ENCODE assay signal across 11 cellular contexts in genomic region chr3:125024817-125025216, GRCh38. TPM values are rescaled to one million over a fixed set of nuclear protein-coding genes. Genes with fewer than 3 reads are reported as not detected.
DNase-seq lines count a peak whose midpoint lies in the region; ATAC-seq lines count a peak whose summit lies in the region.
"Had no signal": no experiment of that assay in that cellular context is flagged by ENCODE, and none has a peak within 500 bp of the region (broad histone marks: within the 10 kb centered on the region; RNA-seq: fewer than 3 reads in every experiment).

No MANE protein-coding gene starts in this region.

- H3K9ac ChIP-seq in rectal smooth muscle tissue (ENCODE audit: low read length) = no peak overlapping the region

- H3K4me1 ChIP-seq in rectal smooth muscle tissue (ENCODE audit: control insufficient read depth, insufficient read depth, low read length) = peaks cover 6% of the 10 kb centered on the region

- peaks cover 62% of the 10 kb centered on the region for H3K36me3 Mint-ChIP-seq in T-cell
- H3K36me3 Mint-ChIP-seq in immature natural killer cell = peaks cover 27 to 48% (median 42%) of the 10 kb centered on the region in 3 donors

- DNase-seq in NCI-H146 (lab: John Stamatoyannopoulos, UW) = peak; percentile 70
- no peak for DNase-seq in T-cell
- DNase-seq in immature natural killer cell = no peak
- DNase-seq in NCI-H1694 (lab: John Stamatoyannopoulos, UW) = no peak
- DNase-seq: DMS 273 treated with DMSO at 0.1 percent for 48 hours, ovary had no signal

- H3K36me3 ChIP-seq in rectal smooth muscle tissue (ENCODE audit: control insufficient read depth, insufficient read depth, low read length) = peaks cover 18% of the 10 kb centered on the region
- H3K36me3 ChIP-seq: ovary had no signal

- no peak for ATAC-seq in T-cell (replicated peaks in 1 of 4)
- no peak for ATAC-seq in GM21737 (IDR thresholded peaks at IDR 0.05; ENCODE audit: unreplicated experiment)
- no peak for ATAC-seq in HG03460 (IDR thresholded peaks at IDR 0.05; ENCODE audit: unreplicated experiment)
- no peak for ATAC-seq in HG03354 (IDR thresholded peaks at IDR 0.05; ENCODE audit: poor library complexity, severe bottlenecking, unreplicated experiment)

- H3K9me3 Mint-ChIP-seq in T-cell (no peaks in the 10 kb centered on the region), immature natural killer cell (no peaks in the 10 kb centered on the region)
- H3K9me3 Mint-ChIP-seq: activated T-helper 2 cell treated with anti-CD3 and anti-CD28 coated beads, Interferon-gamma antibody, Interleukin-2, Interleukin-4, amounts not matched to agents 10 μg/mL and 5 μg/mL and 100 μg/mL, durations not matched to agents 14 hours and 24 hours and 36 hours had no signal

- peak overlapping the region in 1 of 3 donors; percentile 41 for H3K4me3 Mint-ChIP-seq in T-cell
- H3K4me3 Mint-ChIP-seq in immature natural killer cell = peak overlapping the region in 3 of 5 donors; percentile 33 to 49 (median 44)

- POLR2A ChIA-PET in T-cell (lab: Charles Lee) = interaction anchor here in 1 of 2 donors (0.6 kb wide), 1 partner anchor 325 kb away, joined by 3 read pairs; no protein-coding TSS in a partner anchor

- H3K27me3 Mint-ChIP-seq in T-cell (no peaks in the 10 kb centered on the region), immature natural killer cell (ENCODE audit: low read depth in 3 of 3) (peaks cover 0 to 11% (median 6%) of the 10 kb centered on the region in 3 donors)

- no peaks in the 10 kb centered on the region for H3K27me3 ChIP-seq in rectal smooth muscle tissue (ENCODE audit: control insufficient read depth, insufficient read depth, low read length)
- H3K27me3 ChIP-seq: ovary had no signal

- no peak overlapping the region for H3K4me3 ChIP-seq in rectal smooth muscle tissue (ENCODE audit: low read length)
- H3K4me3 ChIP-seq: ovary had no signal

- H3K4me1 Mint-ChIP-seq in T-cell (peaks cover 60 to 65% (median 63%) of the 10 kb centered on the region in 3 donors), immature natural killer cell (peaks cover 88 to 94% of the 10 kb centered on the region in 2 donors)

- H3K27ac Mint-ChIP-seq in T-cell (peak overlapping the region; percentile 44 to 87), immature natural killer cell (peak overlapping the region; percentile 53 to 98 (median 87))
- H3K27ac Mint-ChIP-seq: activated T-helper 2 cell treated with anti-CD3 and anti-CD28 coated beads, Interferon-gamma antibody, Interleukin-2, Interleukin-4, amounts not matched to agents 10 μg/mL and 5 μg/mL and 100 μg/mL, durations not matched to agents 14 hours and 24 hours and 36 hours had no signal

- H3K27ac ChIP-seq in rectal smooth muscle tissue (ENCODE audit: low read depth, low read length) = peak overlapping the region; percentile 33
- H3K27ac ChIP-seq: ovary had no signal

- CTCF ChIA-PET in T-cell (lab: Charles Lee) = interaction anchor here (0.5 to 0.6 kb wide), 3 partner anchors 11 to 398 kb away, joined by 3 read pairs; no protein-coding TSS in a partner anchor

RNA-seq across cellular contexts. Expression of gene HEG1, which starts 31.0 kb away (rescaled TPM):
- total RNA-seq in T-cell = 10 to 100 TPM; 22.6 to 27.6 (median 25.6) TPM
- polyA plus RNA-seq in immature natural killer cell = 10 to 100 TPM in 1 of 3 donors, 1 to 10 TPM in 2; 2.1 to 12.1 (median 4.9) TPM
